ENCODE assay signal across 9 cellular contexts in the genomic region with DNA sequence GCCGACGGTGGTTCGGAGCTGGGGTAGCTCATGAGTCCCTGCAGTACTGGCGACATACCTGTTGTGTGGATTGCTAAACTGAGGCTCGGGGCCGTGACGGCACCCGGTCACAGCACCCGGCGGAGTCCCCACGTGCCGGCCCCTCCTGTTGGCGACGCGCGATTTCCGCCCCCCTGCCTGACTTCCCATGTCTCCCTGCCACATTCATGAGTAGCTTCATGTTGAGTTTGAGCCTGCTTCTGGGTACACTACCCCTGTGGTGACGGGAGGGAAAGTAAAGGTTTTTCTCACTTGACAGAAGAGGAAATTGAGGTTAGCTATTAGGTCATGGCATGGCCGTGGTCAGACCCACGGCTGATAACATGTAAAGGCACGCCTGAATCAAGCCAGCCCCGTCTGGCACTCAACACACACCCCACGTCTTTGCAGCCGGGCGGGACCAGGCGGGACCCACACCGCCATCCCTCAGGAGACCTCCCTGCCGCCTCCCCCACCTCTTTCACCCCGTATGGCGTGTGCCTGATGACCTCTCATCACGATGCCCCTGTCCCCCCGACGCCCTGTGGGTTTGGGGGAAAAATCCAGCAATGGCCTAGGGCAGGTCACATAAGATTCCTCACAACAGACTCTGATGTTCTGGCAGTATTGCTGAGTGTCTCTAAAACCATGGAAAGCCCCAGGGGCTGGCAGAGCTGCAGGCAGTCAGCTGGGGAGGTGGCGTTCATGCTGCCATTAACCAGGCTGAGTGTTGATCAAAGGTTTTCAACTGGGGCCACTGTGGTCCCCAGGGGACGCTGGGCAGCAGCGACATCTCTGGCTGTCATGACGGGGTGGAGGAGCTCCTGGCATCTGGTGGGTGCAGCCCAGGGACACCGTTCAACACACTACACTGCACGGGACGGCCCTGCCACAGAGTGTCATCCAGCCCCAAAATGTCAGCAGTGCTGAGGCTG. TPM values are rescaled to one million over a fixed set of nuclear protein-coding genes. Genes with fewer than 3 reads are reported as not detected.
DNase-seq lines count a peak whose midpoint lies in the region; ATAC-seq and TF ChIP-seq lines count a peak whose summit lies in the region.
"Had no signal": no experiment of that assay in that cellular context is flagged by ENCODE, and none has a peak within 500 bp of the region (broad histone marks: within the 10 kb centered on the region; RNA-seq: fewer than 3 reads in every experiment).

No MANE protein-coding gene starts in this region.

- DNase-seq in GM13976 (ENCODE audit: low spot score) (peak; percentile 79), KBM-7 (peak; percentile 88), HPDE6-E6E7 (ENCODE audit: extremely low spot score) (no peak), vagina (ENCODE audit: extremely low spot score in 2 of 2) (no peak), NCI-H1092 treated with DMSO at 0.1 percent for 48 hours (lab: John Stamatoyannopoulos, UW) (no peak), NAMALWA (ENCODE audit: low spot score) (no peak)
- DNase-seq in central memory CD4-positive, alpha-beta T cell: peak; percentile 50

- H3K27me3 ChIP-seq in vagina: no peaks in the 10 kb centered on the region

- intact Hi-C loops in vagina (cut with DNase I): no loop called here

- no peaks in the 10 kb centered on the region for H3K4me1 ChIP-seq in vagina

- H3K9me3 ChIP-seq in vagina: no peaks in the 10 kb centered on the region

- in situ Hi-C loops in GM13976 (cut with MboI; ENCODE audit: low sequenced_read_pairs, unreplicated experiment) (no loop called here), KBM-7 (cut with MboI; ENCODE audit: low pct_unique_long_range_greater_than_20kb, low sequenced_read_pairs) (no loop called here)

- H3K36me3 ChIP-seq in vagina: no peaks in the 10 kb centered on the region

- no peak for TF ChIP-seq POLR2A in vagina (IDR thresholded peaks at IDR 0.05)

- no peak overlapping the region for H3K27ac ChIP-seq in vagina

- no peak overlapping the region for H3K4me3 ChIP-seq in vagina
- H3K4me3 ChIP-seq: lung had no signal

- no peak for TF ChIP-seq CTCF in GM13976 (IDR thresholded peaks at IDR 0.05; ENCODE audit: borderline replicate concordance, control extremely low read depth, extremely low read depth, insufficient read depth, missing control alignments)
- TF ChIP-seq CTCF in vagina (IDR thresholded peaks at IDR 0.05): no peak

- peak; percentile 55 for ATAC-seq in GM21529 (IDR thresholded peaks at IDR 0.05; ENCODE audit: unreplicated experiment)

RNA-seq across cellular contexts. Expression of gene P2RY8, which starts 29.2 kb away (rescaled TPM):
- total RNA-seq in vagina: 0.74 TPM

RNA-seq across cellular contexts. Expression of gene ASMTL, which starts 55.1 kb away (rescaled TPM):
- 31.7 TPM for total RNA-seq in vagina

Comparison
In these comparisons a context has a peak if more than half of its experiments do, and no peak if none do; other contexts are left out.
1. DNase-seq: peak in GM13976 (single experiment), KBM-7 (single experiment) and central memory CD4-positive, alpha-beta T cell (single experiment); none in HPDE6-E6E7 (single experiment), vagina (0 of 2), NCI-H1092 treated with DMSO at 0.1 percent for 48 hours (single experiment) and NAMALWA (single experiment).